Comparison of ENCODE assay signal across 22 cellular contexts in genomic region chr3:25849641-25850040, GRCh38. TPM values are rescaled to one million over a fixed set of nuclear protein-coding genes. Genes with fewer than 3 reads are reported as not detected.
DNase-seq lines count a peak whose midpoint lies in the region; ATAC-seq, FAIRE-seq and TF ChIP-seq lines count a peak whose summit lies in the region.
"Had no signal": no experiment of that assay in that cellular context is flagged by ENCODE, and none has a peak within 500 bp of the region (broad histone marks: within the 10 kb centered on the region; RNA-seq: fewer than 3 reads in every experiment).

No MANE protein-coding gene starts in this region.

- ATAC-seq in activated CD8-positive, alpha-beta T cell treated with anti-CD3 and anti-CD28 coated beads for 36 hours: peak; percentile 82
- no peak for ATAC-seq in activated CD8-positive, alpha-beta T cell treated with anti-CD3 and anti-CD28 coated beads, Interleukin-2, amount 10 ng/mL, durations not matched to agents 7 days and 5 days
- no peak for ATAC-seq in natural killer cell
- no peak for ATAC-seq in GM18520 (IDR thresholded peaks at IDR 0.05; ENCODE audit: unreplicated experiment)

- 88% methylated on average over 1 of the region's 1 CpG for WGBS in hepatocyte (ENCODE audit: low lambda C conversion rate, missing lambda C conversion rate)

- peaks cover 5% of the 10 kb centered on the region for H3K27me3 Mint-ChIP-seq in activated CD8-positive, alpha-beta T cell treated with anti-CD3 and anti-CD28 coated beads for 36 hours
- H3K27me3 Mint-ChIP-seq in activated CD8-positive, alpha-beta T cell treated with anti-CD3 and anti-CD28 coated beads, Interleukin-2, amount 10 ng/mL, durations not matched to agents 7 days and 5 days (ENCODE audit: low read depth): peaks cover 3% of the 10 kb centered on the region
- H3K27me3 Mint-ChIP-seq in astrocyte (ENCODE audit: low read depth, unreplicated experiment): no peaks in the 10 kb centered on the region
- peaks cover 0 to 7% of the 10 kb centered on the region in 2 donors for H3K27me3 Mint-ChIP-seq in natural killer cell (ENCODE audit: low read depth in 2 of 2)
- H3K27me3 Mint-ChIP-seq: naive B cell had no signal

- POLR2A ChIA-PET in activated CD8-positive, alpha-beta T cell treated with anti-CD3 and anti-CD28 coated beads for 36 hours (lab: Charles Lee): no interaction called here
- POLR2A ChIA-PET in activated CD8-positive, alpha-beta T cell treated with anti-CD3 and anti-CD28 coated beads, Interleukin-2, amount 10 ng/mL, durations not matched to agents 7 days and 5 days (lab: Charles Lee): no interaction called here

- no peak overlapping the region for H3K4me3 Mint-ChIP-seq in activated CD8-positive, alpha-beta T cell treated with anti-CD3 and anti-CD28 coated beads for 36 hours
- H3K4me3 Mint-ChIP-seq in activated CD8-positive, alpha-beta T cell treated with anti-CD3 and anti-CD28 coated beads, Interleukin-2, amount 10 ng/mL, durations not matched to agents 7 days and 5 days: no peak overlapping the region
- H3K4me3 Mint-ChIP-seq in astrocyte (ENCODE audit: unreplicated experiment): no peak overlapping the region
- no peak overlapping the region for H3K4me3 Mint-ChIP-seq in natural killer cell

- H3K36me3 ChIP-seq in astrocyte (ENCODE audit: insufficient read depth, low read length): no peaks in the 10 kb centered on the region
- H3K36me3 ChIP-seq in hepatocyte (replicated peaks; ENCODE audit: insufficient read depth, low read depth): no peaks in the 10 kb centered on the region
- H3K36me3 ChIP-seq: prostate gland, transverse colon had no signal

- H3K79me2 ChIP-seq in astrocyte (ENCODE audit: insufficient read depth, low read length) (no peaks in the 10 kb centered on the region), hepatocyte (no peaks in the 10 kb centered on the region)

- H3K4me2 ChIP-seq in astrocyte (ENCODE audit: low read length) (no peak overlapping the region), hepatocyte (no peak overlapping the region)
- H3K4me2 ChIP-seq: KMS-11 had no signal

- H3K27ac Mint-ChIP-seq in activated CD8-positive, alpha-beta T cell treated with anti-CD3 and anti-CD28 coated beads for 36 hours: peak overlapping the region; percentile 55
- H3K27ac Mint-ChIP-seq in activated CD8-positive, alpha-beta T cell treated with anti-CD3 and anti-CD28 coated beads, Interleukin-2, amount 10 ng/mL, durations not matched to agents 7 days and 5 days: no peak overlapping the region
- H3K27ac Mint-ChIP-seq in astrocyte (ENCODE audit: unreplicated experiment): peak overlapping the region; percentile 87
- no peak overlapping the region for H3K27ac Mint-ChIP-seq in natural killer cell
- H3K27ac Mint-ChIP-seq: naive B cell had no signal

- H3K9me3 Mint-ChIP-seq in activated CD8-positive, alpha-beta T cell treated with anti-CD3 and anti-CD28 coated beads for 36 hours: peaks cover 2% of the 10 kb centered on the region
- H3K9me3 Mint-ChIP-seq in activated CD8-positive, alpha-beta T cell treated with anti-CD3 and anti-CD28 coated beads, Interleukin-2, amount 10 ng/mL, durations not matched to agents 7 days and 5 days (ENCODE audit: insufficient read depth): no peaks in the 10 kb centered on the region
- H3K9me3 Mint-ChIP-seq in astrocyte (ENCODE audit: unreplicated experiment) (peaks cover 2% of the 10 kb centered on the region), natural killer cell (no peaks in the 10 kb centered on the region)

- intact Hi-C loops in activated CD8-positive, alpha-beta T cell treated with anti-CD3 and anti-CD28 coated beads for 36 hours (cut with micrococcal nuclease): no loop called here
- intact Hi-C loops in natural killer cell (cut with micrococcal nuclease): no loop called here

- H3K4me1 ChIP-seq in astrocyte (ENCODE audit: insufficient read depth, low read length) (peaks cover 6% of the 10 kb centered on the region), hepatocyte (ENCODE audit: insufficient read depth) (no peaks in the 10 kb centered on the region)
- H3K4me1 ChIP-seq: prostate gland had no signal

- H2AFZ ChIP-seq in astrocyte (ENCODE audit: low read depth, low read length): no peak overlapping the region
- H2AFZ ChIP-seq in hepatocyte: no peak overlapping the region

- no peak overlapping the region for H3K9ac ChIP-seq in astrocyte (ENCODE audit: low read length)
- H3K9ac ChIP-seq: KMS-11 had no signal

- H3K9me2 ChIP-seq in hepatocyte (replicated peaks; ENCODE audit: insufficient read depth): no peaks in the 10 kb centered on the region

- FAIRE-seq in astrocyte (lab: Jason Lieb, UNC): no peak
- FAIRE-seq: A204.1, endometrium, H54, TTC549 had no signal

- no peak for TF ChIP-seq CTCF in activated CD8-positive, alpha-beta T cell treated with anti-CD3 and anti-CD28 coated beads for 36 hours (IDR thresholded peaks at IDR 0.05)
- TF ChIP-seq CTCF in astrocyte (IDR thresholded peaks at IDR 0.05; ENCODE audit: insufficient read depth, low read depth, low read length) (no peak), natural killer cell (IDR thresholded peaks at IDR 0.05) (no peak), hepatocyte (IDR thresholded peaks at IDR 0.05; ENCODE audit: poor library complexity) (no peak)

- H3K9me3 ChIP-seq in astrocyte (ENCODE audit: insufficient read depth, low read depth, low read length) (no peaks in the 10 kb centered on the region), hepatocyte (ENCODE audit: low read depth) (no peaks in the 10 kb centered on the region)
- H3K9me3 ChIP-seq: prostate gland, transverse colon had no signal

- no peaks in the 10 kb centered on the region for H4K20me1 ChIP-seq in astrocyte (ENCODE audit: insufficient read depth, low read length)
- no peaks in the 10 kb centered on the region for H4K20me1 ChIP-seq in hepatocyte (ENCODE audit: insufficient read depth, poor library complexity, severe bottlenecking)

- DNase-seq in activated CD8-positive, alpha-beta T cell treated with anti-CD3 and anti-CD28 coated beads for 36 hours: no peak
- no peak for DNase-seq in activated CD8-positive, alpha-beta T cell treated with anti-CD3 and anti-CD28 coated beads, Interleukin-2, amount 10 ng/mL, durations not matched to agents 7 days and 5 days
- peak; percentile 22 for DNase-seq in astrocyte (ENCODE audit: low read depth)
- peak; percentile 23 for DNase-seq in iPS DF 19.7 (ENCODE audit: low read depth, low spot score)
- DNase-seq in stromal cell of bone marrow (ENCODE audit: low read depth): peak; percentile 48
- no peak for DNase-seq in natural killer cell
- no peak for DNase-seq in hepatocyte (ENCODE audit: low spot score)
- DNase-seq: activated CD4-positive, alpha-beta T cell treated with anti-CD3 and anti-CD28 coated beads, Interleukin-2, amount 50 U/mL, for 4 hours; activated T-cell treated with anti-CD3 and anti-CD28 coated beads, Interleukin-2, amount 50 U/mL, for 48 hours; foreskin melanocyte; naive B cell; NCI-H1092; NCI-H82; transverse colon had no signal

- peaks cover 2% of the 10 kb centered on the region for H3K36me3 Mint-ChIP-seq in activated CD8-positive, alpha-beta T cell treated with anti-CD3 and anti-CD28 coated beads for 36 hours (ENCODE audit: low read depth)
- no peaks in the 10 kb centered on the region for H3K36me3 Mint-ChIP-seq in activated CD8-positive, alpha-beta T cell treated with anti-CD3 and anti-CD28 coated beads, Interleukin-2, amount 10 ng/mL, durations not matched to agents 7 days and 5 days (ENCODE audit: low read depth)
- H3K36me3 Mint-ChIP-seq in astrocyte (ENCODE audit: low read depth, unreplicated experiment) (no peaks in the 10 kb centered on the region), natural killer cell (no peaks in the 10 kb centered on the region)
- H3K36me3 Mint-ChIP-seq: naive B cell had no signal

- CTCF ChIA-PET in activated CD8-positive, alpha-beta T cell treated with anti-CD3 and anti-CD28 coated beads for 36 hours (lab: Charles Lee): interaction anchor here (2.0 kb wide), 1 partner anchor 201 kb away, joined by 13 read pairs; no protein-coding TSS in a partner anchor
- CTCF ChIA-PET in activated CD8-positive, alpha-beta T cell treated with anti-CD3 and anti-CD28 coated beads, Interleukin-2, amount 10 ng/mL, durations not matched to agents 7 days and 5 days (lab: Charles Lee): interaction anchor here (0.6 to 1.1 kb wide), 2 partner anchors 127 to 201 kb away, joined by 3 to 4 read pairs; no protein-coding TSS in a partner anchor

- H3K4me1 Mint-ChIP-seq in activated CD8-positive, alpha-beta T cell treated with anti-CD3 and anti-CD28 coated beads for 36 hours (ENCODE audit: low read depth): peaks cover 10% of the 10 kb centered on the region
- no peaks in the 10 kb centered on the region for H3K4me1 Mint-ChIP-seq in activated CD8-positive, alpha-beta T cell treated with anti-CD3 and anti-CD28 coated beads, Interleukin-2, amount 10 ng/mL, durations not matched to agents 7 days and 5 days (ENCODE audit: low read depth)
- peaks cover 13% of the 10 kb centered on the region for H3K4me1 Mint-ChIP-seq in astrocyte (ENCODE audit: low read depth, unreplicated experiment)
- no peaks in the 10 kb centered on the region for H3K4me1 Mint-ChIP-seq in natural killer cell
- H3K4me1 Mint-ChIP-seq: naive B cell had no signal

- H3K4me3 ChIP-seq in astrocyte (ENCODE audit: insufficient read depth, low read depth, low read length) (no peak overlapping the region), hepatocyte (no peak overlapping the region)
- H3K4me3 ChIP-seq: lung, prostate gland, transverse colon had no signal

- H3K27ac ChIP-seq in astrocyte (ENCODE audit: low read depth, low read length) (no peak overlapping the region), hepatocyte (no peak overlapping the region)
- H3K27ac ChIP-seq: KMS-11, prostate gland, transverse colon had no signal

- H3K27me3 ChIP-seq in astrocyte (ENCODE audit: insufficient read depth, low read length) (no peaks in the 10 kb centered on the region), hepatocyte (no peaks in the 10 kb centered on the region)
- H3K27me3 ChIP-seq: transverse colon had no signal

RNA-seq across cellular contexts. Expression of gene OXSM, which starts 59.8 kb away (rescaled TPM):
- total RNA-seq in activated CD8-positive, alpha-beta T cell treated with anti-CD3 and anti-CD28 coated beads for 36 hours: 10 to 100 TPM; 18.8 to 20.9 TPM
- total RNA-seq in activated CD8-positive, alpha-beta T cell treated with anti-CD3 and anti-CD28 coated beads, Interleukin-2, amount 10 ng/mL, durations not matched to agents 7 days and 5 days: 10 to 100 TPM; 13.0 to 14.5 TPM
- total RNA-seq in astrocyte (6.1 and 7.1 TPM in 2 replicates), natural killer cell (10 to 100 TPM in 1 of 3 donors, 1 to 10 TPM in 2; 7.3 to 12.2 (median 8.6) TPM), hepatocyte (7.9 and 8.8 TPM in 2 replicates)
- polyA plus RNA-seq in hepatocyte: 6.5 and 8.3 TPM in 2 replicates

Comparison
In these comparisons a context has a peak if more than half of its experiments do, and no peak if none do; other contexts are left out.
1. H3K27ac Mint-ChIP-seq: peak in activated CD8-positive, alpha-beta T cell treated with anti-CD3 and anti-CD28 coated beads for 36 hours (single experiment) and astrocyte (single experiment); none in activated CD8-positive, alpha-beta T cell treated with anti-CD3 and anti-CD28 coated beads, Interleukin-2, amount 10 ng/mL, durations not matched to agents 7 days and 5 days (single experiment) and natural killer cell (0 of 2).
2. DNase-seq: peak in astrocyte (single experiment), iPS DF 19.7 (single experiment) and stromal cell of bone marrow (single experiment); none in activated CD8-positive, alpha-beta T cell treated with anti-CD3 and anti-CD28 coated beads for 36 hours (single experiment), activated CD8-positive, alpha-beta T cell treated with anti-CD3 and anti-CD28 coated beads, Interleukin-2, amount 10 ng/mL, durations not matched to agents 7 days and 5 days (single experiment), natural killer cell (single experiment) and hepatocyte (single experiment).